8 cellular contexts compared by ENCODE assay signal in genomic region chr10:19817251-19818046, GRCh38. TPM values are rescaled to one million over a fixed set of nuclear protein-coding genes. Genes with fewer than 3 reads are reported as not detected.
DNase-seq lines count a peak whose midpoint lies in the region; ATAC-seq and TF ChIP-seq lines count a peak whose summit lies in the region.

No MANE protein-coding gene starts in this region.

- H3K36me3 Mint-ChIP-seq in naive thymus-derived CD8-positive, alpha-beta T cell: no peaks in the 10 kb centered on the region

- H3K36me3 ChIP-seq in esophagus (ENCODE audit: control insufficient read depth in 2 of 2, insufficient read depth in 2 of 2, low read length in 1 of 2): no peaks in the 10 kb centered on the region

- POLR2A ChIA-PET in naive thymus-derived CD8-positive, alpha-beta T cell (lab: Charles Lee): no interaction called here

- H3K4me1 ChIP-seq in esophagus (ENCODE audit: control insufficient read depth in 2 of 2, insufficient read depth in 2 of 2, low read length in 1 of 2): no peaks in the 10 kb centered on the region

- no peak for ATAC-seq in naive thymus-derived CD8-positive, alpha-beta T cell
- ATAC-seq in GM21528 (IDR thresholded peaks at IDR 0.05; ENCODE audit: low FRiP score, unreplicated experiment): no peak

- peak overlapping the region; percentile 87 to 89 for H3K27ac ChIP-seq in esophagus (ENCODE audit: low read depth in 2 of 2, low read length in 1 of 2)

- no peak overlapping the region for H3K27ac Mint-ChIP-seq in naive thymus-derived CD8-positive, alpha-beta T cell

- peak overlapping the region; percentile 78 to 89 for H3K4me3 ChIP-seq in esophagus (ENCODE audit: low read depth in 1 of 2, low read length in 2 of 2)

- H3K9me3 Mint-ChIP-seq in naive thymus-derived CD8-positive, alpha-beta T cell: peaks cover 0 to 2% (median 0%) of the 10 kb centered on the region in 9 donors

- WGBS in esophagus, 2 donors: 1 to 2% methylated on average over 37 of the region's 37 CpGs

- DNase-seq in DMS53 (lab: John Stamatoyannopoulos, UW): peak; percentile 51
- DNase-seq in DMS53 treated with DMSO at 0.1 percent for 48 hours (lab: John Stamatoyannopoulos, UW; ENCODE audit: unreplicated experiment): no peak
- peak; percentile 51 for DNase-seq in NCI-H226
- no peak for DNase-seq in naive thymus-derived CD8-positive, alpha-beta T cell
- no peak for DNase-seq in GM10266 (ENCODE audit: extremely low spot score)
- DNase-seq in activated CD8-positive, alpha-beta memory T cell treated with anti-CD3 and anti-CD28 coated beads for 24 hours: no peak

- H3K27me3 Mint-ChIP-seq in naive thymus-derived CD8-positive, alpha-beta T cell: peaks cover 22 to 65% (median 30%) of the 10 kb centered on the region in 5 donors

- peak overlapping the region in 9 of 10 donors; percentile 6 to 78 (median 45) for H3K4me3 Mint-ChIP-seq in naive thymus-derived CD8-positive, alpha-beta T cell

- TF ChIP-seq CTCF in GM10266 (IDR thresholded peaks at IDR 0.05; ENCODE audit: control insufficient read depth, insufficient read depth, low read depth, missing control alignments): no peak

- peaks cover 0 to 30% (median 6%) of the 10 kb centered on the region in 4 donors for H3K4me1 Mint-ChIP-seq in naive thymus-derived CD8-positive, alpha-beta T cell

- H3K27me3 ChIP-seq in esophagus (ENCODE audit: control insufficient read depth in 1 of 2, insufficient read depth in 2 of 2, low read length in 2 of 2): no peaks in the 10 kb centered on the region

- H3K9me3 ChIP-seq in esophagus (ENCODE audit: control insufficient read depth in 2 of 2, insufficient read depth in 1 of 2, low read depth in 1 of 2, low read length in 1 of 2): no peaks in the 10 kb centered on the region

RNA-seq across cellular contexts. Expression of gene PLXDC2, which starts 1.2 kb away (rescaled TPM):
- polyA plus RNA-seq in esophagus: 10 to 100 TPM; 11.9 to 13.0 TPM
- total RNA-seq in naive thymus-derived CD8-positive, alpha-beta T cell: under 1 TPM; 0.31 to 0.44 TPM
- polyA plus RNA-seq in naive thymus-derived CD8-positive, alpha-beta T cell: under 1 TPM in 1 of 3 donors, not detected in 2; 0.07 TPM

Comparison
In these comparisons a context has a peak if more than half of its experiments do, and no peak if none do; other contexts are left out.
1. DNase-seq: peak in DMS53 (single experiment) and NCI-H226 (single experiment); none in DMS53 treated with DMSO at 0.1 percent for 48 hours (single experiment), naive thymus-derived CD8-positive, alpha-beta T cell (0 of 10), GM10266 (single experiment) and activated CD8-positive, alpha-beta memory T cell treated with anti-CD3 and anti-CD28 coated beads for 24 hours (single experiment).
2. RNA of gene PLXDC2, which starts 1.2 kb away (polyA plus RNA-seq): 11.9 to 13.0 TPM in esophagus; 0.07 TPM in naive thymus-derived CD8-positive, alpha-beta T cell; every median in the first group is over 10 times any median in the second.